In the genomic region with DNA sequence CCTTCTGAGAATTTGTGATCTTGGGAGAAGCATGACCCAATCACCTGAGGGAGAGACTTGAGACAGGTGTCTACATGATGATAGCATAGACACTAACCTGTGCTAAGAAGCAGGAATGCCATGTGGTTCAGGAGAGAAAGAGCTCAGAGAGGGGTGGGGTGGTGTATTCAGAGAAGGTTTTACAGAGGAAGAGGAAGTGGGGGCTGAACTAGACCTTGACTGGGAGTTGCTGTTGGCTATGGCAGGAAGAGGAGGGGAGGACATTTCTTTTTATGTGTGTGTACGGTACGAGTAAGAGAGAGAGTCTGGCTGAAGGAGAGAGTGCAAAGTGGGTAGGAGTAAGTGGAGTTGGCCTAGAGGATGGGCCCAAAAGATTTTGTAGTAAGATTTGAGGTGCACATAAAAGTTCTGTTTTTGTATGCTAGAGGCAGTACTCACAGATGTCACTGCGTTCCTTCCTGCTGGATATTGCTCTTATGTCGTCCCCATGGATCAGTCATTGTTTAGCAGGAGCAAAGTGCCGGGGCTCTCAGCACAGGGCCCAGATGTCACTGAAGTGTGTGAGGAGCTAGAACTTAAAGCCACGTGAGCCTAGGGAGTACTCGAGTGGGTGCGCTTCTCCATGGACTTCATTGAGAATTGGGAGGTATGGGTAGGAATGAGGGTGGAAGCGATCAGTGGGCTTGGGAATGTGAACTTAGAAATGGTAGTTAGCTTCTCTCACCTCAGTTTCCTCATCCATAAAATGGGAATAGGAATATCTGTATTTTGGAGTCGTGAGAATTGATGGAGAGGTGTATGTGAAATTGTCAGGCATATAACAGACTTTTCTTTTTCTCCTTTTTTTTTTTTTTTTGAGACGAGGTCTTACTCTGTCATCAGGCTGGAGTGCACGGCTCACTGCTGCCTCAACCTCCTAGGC, we compare ENCODE assay signal across 9 cellular contexts. TPM values are rescaled to one million over a fixed set of nuclear protein-coding genes. Genes with fewer than 3 reads are reported as not detected.
DNase-seq lines count a peak whose midpoint lies in the region; ATAC-seq and TF ChIP-seq lines count a peak whose summit lies in the region.
"Had no signal": no experiment of that assay in that cellular context is flagged by ENCODE, and none has a peak within 500 bp of the region (broad histone marks: within the 10 kb centered on the region; RNA-seq: fewer than 3 reads in every experiment).

No MANE protein-coding gene starts in this region.

- H3K4me1 ChIP-seq in left ventricle myocardium inferior (peaks cover 100% of the 10 kb centered on the region), transverse colon (peaks cover 7 to 68% (median 10%) of the 10 kb centered on the region in 4 donors)

- TF ChIP-seq EP300 in transverse colon (IDR thresholded peaks at IDR 0.05; ENCODE audit: low read depth): no peak

- H3K27me3 ChIP-seq in left ventricle myocardium inferior (ENCODE audit: low read depth) (no peaks in the 10 kb centered on the region), transverse colon (no peaks in the 10 kb centered on the region)

- no peak overlapping the region for H3K4me3 ChIP-seq in left ventricle myocardium inferior
- no peak overlapping the region for H3K4me3 ChIP-seq in transverse colon

- WGBS in transverse colon (ENCODE audit: low coverage in 1 of 2), 2 donors: 61 to 79% methylated on average over 9 to 12 of the region's 12 CpGs

- H3K36me3 Mint-ChIP-seq in T-cell: peaks cover 46% of the 10 kb centered on the region

- no peak for ATAC-seq in Right ventricle myocardium inferior
- peak; percentile 70 to 76 (median 72) for ATAC-seq in T-cell (replicated peaks in 1 of 4)
- no peak for ATAC-seq in HG03457 (IDR thresholded peaks at IDR 0.05; ENCODE audit: unreplicated experiment)

- H3K9me3 ChIP-seq in left ventricle myocardium inferior (replicated peaks) (no peaks in the 10 kb centered on the region), transverse colon (no peaks in the 10 kb centered on the region)

- no peaks in the 10 kb centered on the region for H3K9me3 Mint-ChIP-seq in T-cell

- peak overlapping the region; percentile 94 for H3K27ac Mint-ChIP-seq in T-cell

- H3K27me3 Mint-ChIP-seq in T-cell: no peaks in the 10 kb centered on the region

- TF ChIP-seq POLR2A in transverse colon (IDR thresholded peaks at IDR 0.05): no peak

- peaks cover 97 to 98% (median 97%) of the 10 kb centered on the region in 3 donors for H3K4me1 Mint-ChIP-seq in T-cell

- CTCF ChIA-PET in T-cell (lab: Charles Lee): interaction anchor here (0.7 to 4.4 kb wide), 8 partner anchors 9 to 234 kb away, joined by 3 to 58 read pairs (median 7); partner anchors contain the start of genes PRMT7 (in 1 of the 2), SLC7A6 (in 1 of the 2) and SLC7A6OS (in 1 of the 2)

- peak overlapping the region; percentile 69 to 75 (median 72) for H3K4me3 Mint-ChIP-seq in T-cell

- TF ChIP-seq CTCF in left ventricle myocardium inferior (IDR thresholded peaks at IDR 0.05; ENCODE audit: borderline replicate concordance) (no peak), transverse colon (IDR thresholded peaks at IDR 0.05) (no peak)

- no peak for DNase-seq in left ventricle myocardium inferior
- DNase-seq in Right ventricle myocardium inferior (ENCODE audit: missing footprints): no peak
- peak in 20 of 34 experiments; percentile 13 to 60 (median 30) for DNase-seq in T-cell
- peak; percentile 44 for DNase-seq in germinal center (ENCODE audit: low spot score)
- no peak for DNase-seq in transverse colon
- no peak for DNase-seq in HT-29 (ENCODE audit: low spot score)
- no peak for DNase-seq in occipital lobe (lab: John Stamatoyannopoulos, UW)
- DNase-seq: foreskin melanocyte had no signal

- H3K27ac ChIP-seq in left ventricle myocardium inferior (replicated peaks): peak overlapping the region; percentile 87
- H3K27ac ChIP-seq in transverse colon: peak overlapping the region; percentile 2 to 67 (median 34)

- in situ Hi-C loops in transverse colon (cut with MboI; ENCODE audit: low pct_ligation_motif_present in 1 of 4, low pct_unique_long_range_greater_than_20kb in 1 of 4, low sequenced_read_pairs in 3 of 4): no loop called here

- POLR2A ChIA-PET in T-cell (lab: Charles Lee): interaction anchor here (0.6 to 2.0 kb wide), 10 partner anchors 10 to 33 kb away, joined by 3 to 12 read pairs (median 4); partner anchors contain the start of genes PRMT7 (in 1 of the 2) and SLC7A6OS (in 1 of the 2)

- peaks cover 20% of the 10 kb centered on the region for H3K36me3 ChIP-seq in left ventricle myocardium inferior
- peaks cover 0 to 7% (median 4%) of the 10 kb centered on the region in 4 donors for H3K36me3 ChIP-seq in transverse colon

- intact Hi-C loops in left ventricle myocardium inferior (cut with micrococcal nuclease) (no loop called here), Right ventricle myocardium inferior (cut with DNase I) (no loop called here), transverse colon (cut with DNase I; ENCODE audit: low total_unique reads) (no loop called here)

RNA-seq across cellular contexts. Expression of gene SLC7A6, which starts 22.1 kb away (rescaled TPM):
- total RNA-seq in left ventricle myocardium inferior: 44.2 TPM
- total RNA-seq in Right ventricle myocardium inferior: 33.7 TPM
- total RNA-seq in T-cell: 100 to 1,000 TPM; 146 to 216 (median 185) TPM
- total RNA-seq in transverse colon: 100 to 1,000 TPM in 1 of 4 donors, 10 to 100 TPM in 3; 20.6 to 145 (median 31.4) TPM
- 43.2 and 53.7 TPM in 2 replicates for total RNA-seq in HT-29 (2014; rRNA removed; shearing (Covaris generic))
- total RNA-seq in occipital lobe: 20.1 TPM

RNA-seq across cellular contexts. Expression of gene SLC7A6OS, which starts 24.3 kb away (rescaled TPM):
- total RNA-seq in left ventricle myocardium inferior (13.6 TPM), Right ventricle myocardium inferior (12.4 TPM), T-cell (10 to 100 TPM; 42.5 to 50.3 (median 43.9) TPM), transverse colon (10 to 100 TPM in 3 of 4 donors, 1 to 10 TPM in 1; 7.8 to 49.0 (median 15.3) TPM), occipital lobe (12.8 TPM)
- 15.0 and 22.2 TPM in 2 replicates for total RNA-seq in HT-29 (2014; rRNA removed; shearing (Covaris generic))

RNA-seq across cellular contexts. Expression of gene PRMT7, which starts 24.4 kb away (rescaled TPM):
- total RNA-seq in left ventricle myocardium inferior (25.6 TPM), Right ventricle myocardium inferior (28.9 TPM), T-cell (10 to 100 TPM; 80.1 to 92.4 (median 87.2) TPM), transverse colon (100 to 1,000 TPM in 1 of 4 donors, 10 to 100 TPM in 3; 20.6 to 115 (median 38.5) TPM), occipital lobe (44.0 TPM)
- total RNA-seq in HT-29 (2014; rRNA removed; shearing (Covaris generic)): 36.3 and 50.6 TPM in 2 replicates

RNA-seq across cellular contexts. Expression of gene PLA2G15, which starts 41.2 kb away (rescaled TPM):
- total RNA-seq in left ventricle myocardium inferior: 35.5 TPM
- 43.8 TPM for total RNA-seq in Right ventricle myocardium inferior
- total RNA-seq in T-cell: 10 to 100 TPM in 4 of 5 donors, 1 to 10 TPM in 1; 8.7 to 16.4 (median 10.9) TPM
- total RNA-seq in transverse colon: 10 to 100 TPM in 3 of 4 donors, 1 to 10 TPM in 1; 9.6 to 18.2 (median 15.0) TPM
- 15.9 and 18.6 TPM in 2 replicates for total RNA-seq in HT-29 (2014; rRNA removed; shearing (Covaris generic))
- total RNA-seq in occipital lobe: 17.3 TPM

RNA-seq across cellular contexts. Expression of gene ESRP2, which starts 50.5 kb away (rescaled TPM):
- 0.14 TPM for total RNA-seq in left ventricle myocardium inferior
- 0.41 TPM for total RNA-seq in Right ventricle myocardium inferior
- under 1 TPM in 3 of 5 donors, not detected in 2; 0.47 to 0.79 (median 0.62) TPM for total RNA-seq in T-cell
- total RNA-seq in transverse colon: 10 to 100 TPM; 61.3 to 87.5 (median 77.2) TPM
- total RNA-seq in HT-29 (2014; rRNA removed; shearing (Covaris generic)): 104 and 122 TPM in 2 replicates
- not detected for total RNA-seq in occipital lobe

Comparison
In these comparisons a context has a peak if more than half of its experiments do, and no peak if none do; other contexts are left out.
1. DNase-seq: peak in T-cell (20 of 34) and germinal center (single experiment); none in left ventricle myocardium inferior (single experiment), Right ventricle myocardium inferior (single experiment), transverse colon (single experiment), HT-29 (single experiment) and occipital lobe (single experiment).
2. ATAC-seq: peak in T-cell (4 of 4); none in Right ventricle myocardium inferior (single experiment) and HG03457 (single experiment).